In genomic region chr2:4091013-4091412, GRCh38 we compare ENCODE assay signal across 19 cellular contexts.
"Had no signal": no experiment of that assay in that cellular context is flagged by ENCODE, and none has a peak within 500 bp of the region (broad histone marks: within the 10 kb centered on the region; RNA-seq: fewer than 3 reads in every experiment).

No MANE protein-coding gene starts in this region.

- DNase-seq: activated CD4-positive, alpha-beta T cell treated with anti-CD3 and anti-CD28 coated beads, Interleukin-2, amount 10 ng/mL, durations not matched to agents 7 days and 5 days; activated CD8-positive, alpha-beta T cell treated with anti-CD3 and anti-CD28 coated beads, Interleukin-2, amount 10 ng/mL, durations not matched to agents 7 days and 5 days; activated naive CD4-positive, alpha-beta T cell treated with anti-CD3 and anti-CD28 coated beads, Interleukin-2, amount 10 ng/mL, durations not matched to agents 7 days and 5 days; activated naive CD8-positive, alpha-beta T cell treated with anti-CD3 and anti-CD28 coated beads, Interleukin-2, amount 50 U/mL, for 24 hours; activated T-cell treated with anti-CD3 and anti-CD28 coated beads, Interleukin-2, amount 50 U/mL, for 24 hours; anterior cingulate cortex; caudate nucleus; dorsolateral prefrontal cortex; endodermal cell; foreskin keratinocyte; head of caudate nucleus; left ventricle myocardium inferior; mammary epithelial cell; midbrain; ovary; sigmoid colon; stimulated activated CD4-positive, alpha-beta T cell treated with anti-CD3 and anti-CD28 coated beads, Interleukin-4, amount 100 ng/mL, for 4 hours; upper lobe of left lung had no signal

- ATAC-seq: activated CD8-positive, alpha-beta T cell treated with anti-CD3 and anti-CD28 coated beads, Interleukin-2, amount 10 ng/mL, durations not matched to agents 7 days and 5 days; activated naive CD8-positive, alpha-beta T cell treated with anti-CD3 and anti-CD28 coated beads, Interleukin-2, amount 50 U/mL, for 24 hours; foreskin keratinocyte; stimulated activated memory B cell treated with anti-CD40 and anti-IgM and Interleukin-4, amounts not matched to agents 10 μg/mL and 1 μg/mL and 100 μg/mL, for 72 hours had no signal
